Comparison of ENCODE assay signal across 8 cellular contexts in the genomic region with DNA sequence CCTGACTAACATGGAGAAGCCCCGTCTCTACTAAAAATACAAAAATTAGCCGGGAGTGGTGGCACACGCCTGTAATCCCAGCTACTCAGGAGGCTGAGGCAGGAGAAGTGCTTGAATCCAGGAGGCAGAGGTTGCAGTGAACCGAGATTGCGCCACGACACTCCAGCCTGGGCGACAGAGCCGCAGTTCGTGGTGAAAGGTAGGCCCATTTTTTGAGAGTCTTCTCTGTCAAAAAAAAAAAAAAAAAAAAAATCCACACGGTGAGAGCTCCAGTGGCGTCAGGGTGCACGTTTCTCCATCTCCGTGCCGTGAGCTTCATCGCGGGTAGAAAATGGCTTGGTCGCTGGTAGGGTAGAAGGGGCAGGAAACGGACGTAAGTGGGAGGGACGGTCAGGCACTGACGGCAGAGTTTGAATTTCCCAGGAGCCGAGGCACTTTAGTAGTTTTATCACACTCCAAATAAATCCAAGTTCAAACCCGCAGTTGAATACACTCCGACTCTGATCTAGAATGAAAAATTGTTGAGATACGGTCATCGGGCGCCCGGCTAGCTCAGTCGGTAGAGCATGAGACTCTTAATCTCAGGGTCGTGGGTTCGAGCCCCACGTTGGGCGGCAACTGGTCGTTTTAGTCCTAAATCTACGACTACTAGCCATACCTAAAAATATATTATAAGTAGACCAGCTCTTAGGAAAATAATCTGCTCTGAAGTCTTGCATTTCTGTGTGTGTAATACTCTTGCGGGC.
DNase-seq lines count a peak whose midpoint lies in the region; ATAC-seq lines count a peak whose summit lies in the region.

No MANE protein-coding gene starts in this region.

- H3K9me3 ChIP-seq in mucosa of stomach (ENCODE audit: control insufficient read depth, low read length), result no peaks in the 10 kb centered on the region

- peaks cover 30% of the 10 kb centered on the region for H3K4me1 ChIP-seq in mucosa of stomach (ENCODE audit: control insufficient read depth, insufficient read depth, low read length)

- H3K27me3 ChIP-seq in mucosa of stomach (ENCODE audit: control insufficient read depth, insufficient read depth, low read length), result peaks cover 28% of the 10 kb centered on the region

- no peaks in the 10 kb centered on the region for H3K36me3 ChIP-seq in mucosa of stomach (ENCODE audit: control insufficient read depth, insufficient read depth, low read length)

- peaks cover 41% of the 10 kb centered on the region for H3K36me3 Mint-ChIP-seq in effector memory CD8-positive, alpha-beta T cell (ENCODE audit: insufficient read depth)
- H3K36me3 Mint-ChIP-seq in stimulated activated naive B cell treated with anti-CD40 and anti-IgM and Interleukin-4, amounts not matched to agents 10 μg/mL and 1 μg/mL and 100 μg/mL, for 72 hours, result peaks cover 9 to 13% of the 10 kb centered on the region in 2 donors

- peaks cover 11 to 17% of the 10 kb centered on the region in 2 donors for H3K27me3 Mint-ChIP-seq in effector memory CD8-positive, alpha-beta T cell
- peaks cover 30% of the 10 kb centered on the region in 2 donors for H3K27me3 Mint-ChIP-seq in stimulated activated naive B cell treated with anti-CD40 and anti-IgM and Interleukin-4, amounts not matched to agents 10 μg/mL and 1 μg/mL and 100 μg/mL, for 72 hours

- H3K9ac ChIP-seq in mucosa of stomach (ENCODE audit: low read length), result peak overlapping the region; percentile 40

- ATAC-seq in HG03432 (IDR thresholded peaks at IDR 0.05; ENCODE audit: unreplicated experiment) (peak; percentile 37), HG03025 (IDR thresholded peaks at IDR 0.05; ENCODE audit: low FRiP score, unreplicated experiment) (no peak)
- ATAC-seq in effector memory CD8-positive, alpha-beta T cell (replicated peaks), result peak; percentile 70
- peak; percentile 64 to 69 for ATAC-seq in stimulated activated naive B cell treated with anti-CD40 and anti-IgM and Interleukin-4, amounts not matched to agents 10 μg/mL and 1 μg/mL and 100 μg/mL, for 72 hours (replicated peaks)

- peak overlapping the region; percentile 99 to 100 for H3K27ac Mint-ChIP-seq in effector memory CD8-positive, alpha-beta T cell
- peak overlapping the region; percentile 99 for H3K27ac Mint-ChIP-seq in stimulated activated naive B cell treated with anti-CD40 and anti-IgM and Interleukin-4, amounts not matched to agents 10 μg/mL and 1 μg/mL and 100 μg/mL, for 72 hours

- peak; percentile 96 for DNase-seq in activated CD4-positive, alpha-beta T cell treated with anti-CD3 and anti-CD28 coated beads for 48 hours
- DNase-seq in effector memory CD8-positive, alpha-beta T cell, result peak; percentile 58 to 74 (median 63)
- DNase-seq in stimulated activated naive B cell treated with anti-CD40 and anti-IgM and Interleukin-4, amounts not matched to agents 10 μg/mL and 1 μg/mL and 100 μg/mL, for 72 hours, result peak; percentile 67
- DNase-seq in NCI-H2227 treated with DMSO at 0.1 percent for 48 hours (lab: John Stamatoyannopoulos, UW), result no peak

- H3K9me3 Mint-ChIP-seq in effector memory CD8-positive, alpha-beta T cell, result peaks cover 0 to 2% of the 10 kb centered on the region in 2 donors
- no peaks in the 10 kb centered on the region for H3K9me3 Mint-ChIP-seq in stimulated activated naive B cell treated with anti-CD40 and anti-IgM and Interleukin-4, amounts not matched to agents 10 μg/mL and 1 μg/mL and 100 μg/mL, for 72 hours

- peaks cover 23 to 35% of the 10 kb centered on the region in 2 donors for H3K4me1 Mint-ChIP-seq in effector memory CD8-positive, alpha-beta T cell (ENCODE audit: low read depth in 2 of 2)
- peaks cover 32 to 47% of the 10 kb centered on the region in 2 donors for H3K4me1 Mint-ChIP-seq in stimulated activated naive B cell treated with anti-CD40 and anti-IgM and Interleukin-4, amounts not matched to agents 10 μg/mL and 1 μg/mL and 100 μg/mL, for 72 hours

- H3K4me3 Mint-ChIP-seq in effector memory CD8-positive, alpha-beta T cell, result peak overlapping the region; percentile 87 to 98
- peak overlapping the region; percentile 87 for H3K4me3 Mint-ChIP-seq in stimulated activated naive B cell treated with anti-CD40 and anti-IgM and Interleukin-4, amounts not matched to agents 10 μg/mL and 1 μg/mL and 100 μg/mL, for 72 hours

- H3K4me3 ChIP-seq in GM08714 (ENCODE audit: low read length) (peak overlapping the region; percentile 69), mucosa of stomach (ENCODE audit: low read length) (peak overlapping the region; percentile 46)
